21 cellular contexts compared by ENCODE assay signal in genomic region chr7:33111614-33112013, GRCh38. TPM values are rescaled to one million over a fixed set of nuclear protein-coding genes. Genes with fewer than 3 reads are reported as not detected.
DNase-seq lines count a peak whose midpoint lies in the region; ATAC-seq, FAIRE-seq and TF ChIP-seq lines count a peak whose summit lies in the region.
"Had no signal": no experiment of that assay in that cellular context is flagged by ENCODE, and none has a peak within 500 bp of the region (broad histone marks: within the 10 kb centered on the region; RNA-seq: fewer than 3 reads in every experiment).

No MANE protein-coding gene starts in this region.

- peaks cover 38% of the 10 kb centered on the region for H3K4me1 ChIP-seq in HepG2 (ENCODE audit: insufficient read depth, low read length)
- peaks cover 0 to 19% (median 8%) of the 10 kb centered on the region in 4 donors for H3K4me1 ChIP-seq in right lobe of liver

- no peak for TF ChIP-seq RAD21 in HepG2 (CRISPR knock-in tag; IDR thresholded peaks at IDR 0.05)

- H3K4me2 ChIP-seq in HepG2 (ENCODE audit: low read depth, low read length), result peak overlapping the region; percentile 9; the same call in 1 of the 2 replicates
- H3K4me2 ChIP-seq: A549 had no signal

- no peaks in the 10 kb centered on the region for H3K36me3 Mint-ChIP-seq in activated T-helper 1 cell treated with anti-CD3 and anti-CD28 coated beads, Interleukin-12 subunit alpha, Interleukin-12 subunit beta, Interleukin-2, Interleukin-4 antibody, amounts not matched to agents 30 ng/mL and 10 ng/mL and 1 ng/mL, durations not matched to agents 14 hours and 24 hours and 36 hours (ENCODE audit: low read depth)

- H3K9me3 Mint-ChIP-seq in activated T-helper 1 cell treated with anti-CD3 and anti-CD28 coated beads, Interleukin-12 subunit alpha, Interleukin-12 subunit beta, Interleukin-2, Interleukin-4 antibody, amounts not matched to agents 30 ng/mL and 10 ng/mL and 1 ng/mL, durations not matched to agents 14 hours and 24 hours and 36 hours, result no peaks in the 10 kb centered on the region
- H3K9me3 Mint-ChIP-seq: CD4-positive, alpha-beta memory T cell had no signal

- DNase-seq in HepG2 (ENCODE audit: low spot score), result no peak
- no peak for DNase-seq in right lobe of liver
- DNase-seq in epithelial cell of esophagus (ENCODE audit: low read depth), result peak; percentile 54
- DNase-seq in urothelium cell line (ENCODE audit: low spot score), result no peak
- DNase-seq in left ventricle myocardium superior, result no peak
- DNase-seq in activated T-helper 1 cell treated with anti-CD3 and anti-CD28 coated beads, Interleukin-12 subunit alpha, Interleukin-12 subunit beta, Interleukin-2, Interleukin-4 antibody, amounts not matched to agents 30 ng/mL and 10 ng/mL and 1 ng/mL, durations not matched to agents 14 hours and 24 hours and 36 hours (ENCODE audit: low spot score), result no peak
- DNase-seq: 8988T; ACHN; AML-193; C1 segment of cervical spinal cord; Caco-2; CD4-positive, alpha-beta memory T cell; DMS153; DND-41; GM23248; H7; HCEC 1CT had no signal

- 4% methylated on average over 3 of the region's 3 CpGs for WGBS in HepG2 (ENCODE audit: low lambda C conversion rate)
- 38% methylated on average over 3 of the region's 3 CpGs for WGBS in right lobe of liver (ENCODE audit: insufficient coverage, low coverage, low lambda C conversion rate, missing lambda C conversion rate)

- H3K27ac ChIP-seq in HepG2 (ENCODE audit: extremely low read length, insufficient read depth, low read length) (no peak overlapping the region), right lobe of liver (no peak overlapping the region)
- H3K27ac ChIP-seq: A549, GM23248 had no signal

- ATAC-seq in HepG2 (no peak), right lobe of liver (no peak), left ventricle myocardium superior (no peak)
- ATAC-seq: A549 had no signal

- H3K9ac ChIP-seq in HepG2 (ENCODE audit: insufficient read depth, low read depth, low read length), result no peak overlapping the region
- H3K9ac ChIP-seq: GM23248 had no signal

- TF ChIP-seq POLR2A in HepG2 (IDR thresholded peaks at IDR 0.05; ENCODE audit: insufficient read depth in 1 of 2, low read depth in 2 of 2, low read length in 2 of 2) (no peak), right lobe of liver (IDR thresholded peaks at IDR 0.05) (no peak)

- H3K79me2 ChIP-seq in HepG2 (ENCODE audit: insufficient read depth, low read length), result peaks cover 22% of the 10 kb centered on the region

- peaks cover 1 to 15% of the 10 kb centered on the region in 2 experiments; a peak in 3 of 5 replicates for H3K27me3 ChIP-seq in HepG2 (ENCODE audit: control insufficient read depth in 1 of 2, insufficient read depth in 2 of 2, low read length in 2 of 2)
- H3K27me3 ChIP-seq in right lobe of liver, result no peaks in the 10 kb centered on the region

- intact Hi-C loops in HepG2 (cut with micrococcal nuclease; ENCODE audit: unreplicated experiment) (no loop called here), right lobe of liver (cut with DNase I) (no loop called here), left ventricle myocardium superior (cut with micrococcal nuclease) (no loop called here)
- intact Hi-C loops in activated T-helper 1 cell treated with anti-CD3 and anti-CD28 coated beads, Interleukin-12 subunit alpha, Interleukin-12 subunit beta, Interleukin-2, Interleukin-4 antibody, amounts not matched to agents 30 ng/mL and 10 ng/mL and 1 ng/mL, durations not matched to agents 14 hours and 24 hours and 36 hours (cut with micrococcal nuclease), result no loop called here

- H3K36me3 ChIP-seq in HepG2 (replicated peaks in 1 of 2; ENCODE audit: control insufficient read depth in 1 of 2, insufficient read depth in 2 of 2, low read length in 2 of 2) (no peaks in the 10 kb centered on the region), right lobe of liver (no peaks in the 10 kb centered on the region)

- FAIRE-seq in HepG2 (lab: Jason Lieb, UNC) (no peak), urothelium cell line (lab: Jason Lieb, UNC) (peak; percentile 13)
- FAIRE-seq: A549, G401.6, GM12892, H1 had no signal

- TF ChIP-seq EP300 in HepG2 (IDR thresholded peaks at IDR 0.05; ENCODE audit: low read depth in 2 of 2, low read length in 2 of 2), result no peak
- no peak for TF ChIP-seq EP300 in HepG2 (CRISPR knock-in tag; IDR thresholded peaks at IDR 0.05; ENCODE audit: borderline replicate concordance)

- H2AFZ ChIP-seq in HepG2 (ENCODE audit: low read length), result peak overlapping the region; percentile 50
- H2AFZ ChIP-seq: GM23248 had no signal

- POLR2A ChIA-PET in HepG2 (lab: Yijun Ruan, JAX), result no interaction called here

- in situ Hi-C loops in HepG2 (cut with HindIII; ENCODE audit: extremely low pct_ligation_motif_present, low pct_unique_long_range_greater_than_20kb), result no loop called here

- peaks cover 9% of the 10 kb centered on the region for H4K20me1 ChIP-seq in HepG2 (ENCODE audit: insufficient read depth, low read length)

- CTCF ChIA-PET in HepG2 (lab: Yijun Ruan, JAX; ENCODE audit: low intra/inter-chr PET ratio, low total read pairs), result no interaction called here

- TF ChIP-seq CTCF in HepG2 (CRISPR knock-in tag; IDR thresholded peaks at IDR 0.05) (no peak), right lobe of liver (IDR thresholded peaks at IDR 0.05) (no peak), epithelial cell of esophagus (IDR thresholded peaks at IDR 0.05; ENCODE audit: insufficient read depth, low read depth, low read length, missing control alignments) (no peak)

- H3K4me3 ChIP-seq in HepG2 (replicated peaks in 1 of 3; ENCODE audit: insufficient read depth in 1 of 3, low read depth in 2 of 3, low read length in 3 of 3) (no peak overlapping the region), right lobe of liver (no peak overlapping the region), epithelial cell of esophagus (ENCODE audit: low read length) (no peak overlapping the region)
- H3K4me3 ChIP-seq: A549, GM23248 had no signal

- H3K27me3 Mint-ChIP-seq in activated T-helper 1 cell treated with anti-CD3 and anti-CD28 coated beads, Interleukin-12 subunit alpha, Interleukin-12 subunit beta, Interleukin-2, Interleukin-4 antibody, amounts not matched to agents 30 ng/mL and 10 ng/mL and 1 ng/mL, durations not matched to agents 14 hours and 24 hours and 36 hours (ENCODE audit: insufficient read depth), result peaks cover 24% of the 10 kb centered on the region

- H3K4me1 Mint-ChIP-seq in activated T-helper 1 cell treated with anti-CD3 and anti-CD28 coated beads, Interleukin-12 subunit alpha, Interleukin-12 subunit beta, Interleukin-2, Interleukin-4 antibody, amounts not matched to agents 30 ng/mL and 10 ng/mL and 1 ng/mL, durations not matched to agents 14 hours and 24 hours and 36 hours (ENCODE audit: low read depth), result peaks cover 27% of the 10 kb centered on the region

- H3K4me3 Mint-ChIP-seq in activated T-helper 1 cell treated with anti-CD3 and anti-CD28 coated beads, Interleukin-12 subunit alpha, Interleukin-12 subunit beta, Interleukin-2, Interleukin-4 antibody, amounts not matched to agents 30 ng/mL and 10 ng/mL and 1 ng/mL, durations not matched to agents 14 hours and 24 hours and 36 hours, result no peak overlapping the region

- no peak overlapping the region for H3K27ac Mint-ChIP-seq in activated T-helper 1 cell treated with anti-CD3 and anti-CD28 coated beads, Interleukin-12 subunit alpha, Interleukin-12 subunit beta, Interleukin-2, Interleukin-4 antibody, amounts not matched to agents 30 ng/mL and 10 ng/mL and 1 ng/mL, durations not matched to agents 14 hours and 24 hours and 36 hours

- H3K9me3 ChIP-seq in HepG2 (ENCODE audit: low read length) (no peaks in the 10 kb centered on the region), right lobe of liver (no peaks in the 10 kb centered on the region)
- H3K9me3 ChIP-seq: A549, Caco-2 had no signal

- no TSS peak for BruUV-seq in HepG2 (replicated peaks; lab: Mats Ljungman, UMichigan)

RNA-seq across cellular contexts. Expression of gene RP9, which starts 2.4 kb away (rescaled TPM):
- total RNA-seq in HepG2 (2016; rRNA removed; fragmentation: Illumina TruSeq; extraction: Trizol) (14.2 and 15.1 TPM in 2 replicates), right lobe of liver (1 to 10 TPM; 3.4 to 5.8 (median 4.8) TPM), left ventricle myocardium superior (23.3 TPM)
- 16.3 and 18.5 TPM in 2 replicates for total RNA-seq in HepG2 (2016; cell fraction: cytosol; rRNA removed; fragmentation: Illumina TruSeq; extraction: Trizol; ENCODE audit: low read depth)
- 14.5 and 17.3 TPM in 2 replicates for total RNA-seq in HepG2 (2016; cell fraction: insoluble cytoplasmic fraction; rRNA removed; fragmentation: Illumina TruSeq; extraction: Trizol)
- total RNA-seq in HepG2 (2016; cell fraction: membrane; rRNA removed; fragmentation: Illumina TruSeq; extraction: Trizol), result 19.1 and 19.9 TPM in 2 replicates
- total RNA-seq in HepG2 (2016; cell fraction: nucleus; rRNA removed; fragmentation: Illumina TruSeq; extraction: Trizol), result 11.1 and 12.8 TPM in 2 replicates
- polyA plus RNA-seq in HepG2 (2011; rRNA removed), result 13.1 and 18.6 TPM in 2 replicates
- 11.4 and 12.2 TPM in 2 replicates for polyA plus RNA-seq in HepG2 (2011; cell fraction: cytosol; rRNA removed)
- 12.4 and 12.9 TPM in 2 replicates for polyA plus RNA-seq in HepG2 (2011; cell fraction: nucleus; rRNA removed)
- polyA plus RNA-seq in HepG2 (2012), result 13.8 and 14.7 TPM in 2 replicates
- polyA plus RNA-seq in HepG2 (2016; cell fraction: cytosol; fragmentation: Illumina TruSeq; extraction: Trizol; ENCODE audit: low read depth), result 17.6 and 18.4 TPM in 2 replicates
- 20.5 and 21.8 TPM in 2 replicates for polyA plus RNA-seq in HepG2 (2016; cell fraction: insoluble cytoplasmic fraction; fragmentation: Illumina TruSeq; extraction: Trizol; ENCODE audit: low read depth)
- 17.7 and 19.3 TPM in 2 replicates for polyA plus RNA-seq in HepG2 (2016; cell fraction: membrane; fragmentation: Illumina TruSeq; extraction: Trizol; ENCODE audit: low read depth)
- polyA plus RNA-seq in HepG2 (2016; cell fraction: nucleus; fragmentation: Illumina TruSeq; extraction: Trizol; ENCODE audit: insufficient read depth, low read depth), result 16.9 and 19.9 TPM in 2 replicates
- polyA minus RNA-seq in HepG2 (2011; rRNA and poly(A)+ RNA removed; ENCODE audit: low replicate concordance), result 8.1 and 14.2 TPM in 2 replicates
- polyA minus RNA-seq in HepG2 (2011; cell fraction: cytosol; rRNA and poly(A)+ RNA removed), result 6.9 and 7.9 TPM in 2 replicates
- 16.7 and 23.4 TPM in 2 replicates for polyA minus RNA-seq in HepG2 (2011; cell fraction: nucleus; rRNA and poly(A)+ RNA removed)
- 22.6 and 23.6 TPM in 2 replicates for total RNA-seq in activated T-helper 1 cell treated with anti-CD3 and anti-CD28 coated beads, Interleukin-12 subunit alpha, Interleukin-12 subunit beta, Interleukin-2, Interleukin-4 antibody, amounts not matched to agents 30 ng/mL and 10 ng/mL and 1 ng/mL, durations not matched to agents 14 hours and 24 hours and 36 hours

RNA-seq across cellular contexts. Expression of gene BBS9, which starts 17.8 kb away (rescaled TPM):
- 7.8 and 9.4 TPM in 2 replicates for total RNA-seq in HepG2 (2016; rRNA removed; fragmentation: Illumina TruSeq; extraction: Trizol)
- total RNA-seq in HepG2 (2016; cell fraction: cytosol; rRNA removed; fragmentation: Illumina TruSeq; extraction: Trizol; ENCODE audit: low read depth), result 56.8 and 57.9 TPM in 2 replicates
- total RNA-seq in HepG2 (2016; cell fraction: insoluble cytoplasmic fraction; rRNA removed; fragmentation: Illumina TruSeq; extraction: Trizol), result 7.6 and 8.9 TPM in 2 replicates
- 11.2 and 18.5 TPM in 2 replicates for total RNA-seq in HepG2 (2016; cell fraction: membrane; rRNA removed; fragmentation: Illumina TruSeq; extraction: Trizol)
- total RNA-seq in HepG2 (2016; cell fraction: nucleus; rRNA removed; fragmentation: Illumina TruSeq; extraction: Trizol), result 11.6 and 13.3 TPM in 2 replicates
- polyA plus RNA-seq in HepG2 (2011; rRNA removed), result 5.1 and 5.2 TPM in 2 replicates
- 3.5 and 4.2 TPM in 2 replicates for polyA plus RNA-seq in HepG2 (2011; cell fraction: cytosol; rRNA removed)
- polyA plus RNA-seq in HepG2 (2011; cell fraction: nucleus; rRNA removed), result 5.7 and 6.4 TPM in 2 replicates
- polyA plus RNA-seq in HepG2 (2012), result 4.3 and 5.5 TPM in 2 replicates
- polyA plus RNA-seq in HepG2 (2016; cell fraction: cytosol; fragmentation: Illumina TruSeq; extraction: Trizol; ENCODE audit: low read depth), result 1.2 and 1.8 TPM in 2 replicates
- polyA plus RNA-seq in HepG2 (2016; cell fraction: insoluble cytoplasmic fraction; fragmentation: Illumina TruSeq; extraction: Trizol; ENCODE audit: low read depth), result 6.9 and 7.0 TPM in 2 replicates
- 2.6 and 2.8 TPM in 2 replicates for polyA plus RNA-seq in HepG2 (2016; cell fraction: membrane; fragmentation: Illumina TruSeq; extraction: Trizol; ENCODE audit: low read depth)
- polyA plus RNA-seq in HepG2 (2016; cell fraction: nucleus; fragmentation: Illumina TruSeq; extraction: Trizol; ENCODE audit: insufficient read depth, low read depth), result 3.9 and 4.8 TPM in 2 replicates
- polyA minus RNA-seq in HepG2 (2011; rRNA and poly(A)+ RNA removed; ENCODE audit: low replicate concordance), result 11.2 and 28.4 TPM in 2 replicates
- 4.0 and 12.4 TPM in 2 replicates for polyA minus RNA-seq in HepG2 (2011; cell fraction: cytosol; rRNA and poly(A)+ RNA removed)
- polyA minus RNA-seq in HepG2 (2011; cell fraction: nucleus; rRNA and poly(A)+ RNA removed), result 57.8 and 69.5 TPM in 2 replicates
- total RNA-seq in right lobe of liver, result 1 to 10 TPM; 3.0 to 8.0 (median 6.6) TPM
- total RNA-seq in left ventricle myocardium superior, result 9.6 TPM
- 3.8 and 6.3 TPM in 2 replicates for total RNA-seq in activated T-helper 1 cell treated with anti-CD3 and anti-CD28 coated beads, Interleukin-12 subunit alpha, Interleukin-12 subunit beta, Interleukin-2, Interleukin-4 antibody, amounts not matched to agents 30 ng/mL and 10 ng/mL and 1 ng/mL, durations not matched to agents 14 hours and 24 hours and 36 hours

RNA-seq across cellular contexts. Expression of gene NT5C3A, which starts 49.0 kb away (rescaled TPM):
- total RNA-seq in HepG2 (2016; rRNA removed; fragmentation: Illumina TruSeq; extraction: Trizol), result 22.8 and 34.0 TPM in 2 replicates
- 16.1 and 17.7 TPM in 2 replicates for total RNA-seq in HepG2 (2016; cell fraction: cytosol; rRNA removed; fragmentation: Illumina TruSeq; extraction: Trizol; ENCODE audit: low read depth)
- total RNA-seq in HepG2 (2016; cell fraction: insoluble cytoplasmic fraction; rRNA removed; fragmentation: Illumina TruSeq; extraction: Trizol), result 20.7 and 28.8 TPM in 2 replicates
- total RNA-seq in HepG2 (2016; cell fraction: membrane; rRNA removed; fragmentation: Illumina TruSeq; extraction: Trizol), result 18.3 and 19.0 TPM in 2 replicates
- total RNA-seq in HepG2 (2016; cell fraction: nucleus; rRNA removed; fragmentation: Illumina TruSeq; extraction: Trizol), result 33.8 and 36.2 TPM in 2 replicates
- 9.6 and 16.9 TPM in 2 replicates for polyA plus RNA-seq in HepG2 (2011; rRNA removed)
- 4.9 and 7.5 TPM in 2 replicates for polyA plus RNA-seq in HepG2 (2011; cell fraction: cytosol; rRNA removed)
- polyA plus RNA-seq in HepG2 (2011; cell fraction: nucleus; rRNA removed), result 3.7 and 5.4 TPM in 2 replicates
- polyA plus RNA-seq in HepG2 (2012), result 22.4 and 29.1 TPM in 2 replicates
- 6.0 and 6.1 TPM in 2 replicates for polyA plus RNA-seq in HepG2 (2016; cell fraction: cytosol; fragmentation: Illumina TruSeq; extraction: Trizol; ENCODE audit: low read depth)
- 24.5 and 27.3 TPM in 2 replicates for polyA plus RNA-seq in HepG2 (2016; cell fraction: insoluble cytoplasmic fraction; fragmentation: Illumina TruSeq; extraction: Trizol; ENCODE audit: low read depth)
- polyA plus RNA-seq in HepG2 (2016; cell fraction: membrane; fragmentation: Illumina TruSeq; extraction: Trizol; ENCODE audit: low read depth), result 13.7 and 13.9 TPM in 2 replicates
- polyA plus RNA-seq in HepG2 (2016; cell fraction: nucleus; fragmentation: Illumina TruSeq; extraction: Trizol; ENCODE audit: insufficient read depth, low read depth), result 42.4 and 45.3 TPM in 2 replicates
- 2.7 and 3.2 TPM in 2 replicates for polyA minus RNA-seq in HepG2 (2011; rRNA and poly(A)+ RNA removed; ENCODE audit: low replicate concordance)
- polyA minus RNA-seq in HepG2 (2011; cell fraction: cytosol; rRNA and poly(A)+ RNA removed), result 5.7 and 7.7 TPM in 2 replicates
- 28.3 and 30.0 TPM in 2 replicates for polyA minus RNA-seq in HepG2 (2011; cell fraction: nucleus; rRNA and poly(A)+ RNA removed)
- 10 to 100 TPM in 3 of 6 experiments, 1 to 10 TPM in 3; 7.7 to 26.7 (median 11.0) TPM for total RNA-seq in right lobe of liver
- 28.4 TPM for total RNA-seq in left ventricle myocardium superior
- total RNA-seq in activated T-helper 1 cell treated with anti-CD3 and anti-CD28 coated beads, Interleukin-12 subunit alpha, Interleukin-12 subunit beta, Interleukin-2, Interleukin-4 antibody, amounts not matched to agents 30 ng/mL and 10 ng/mL and 1 ng/mL, durations not matched to agents 14 hours and 24 hours and 36 hours, result 36.2 and 43.9 TPM in 2 replicates
